In genomic region chrX:25737540-25737939, GRCh38 we compare ENCODE assay signal across 21 cellular contexts.
DNase-seq lines count a peak whose midpoint lies in the region; ATAC-seq, FAIRE-seq and TF ChIP-seq lines count a peak whose summit lies in the region.
"Had no signal": no experiment of that assay in that cellular context is flagged by ENCODE, and none has a peak within 500 bp of the region (broad histone marks: within the 10 kb centered on the region; RNA-seq: fewer than 3 reads in every experiment).

No MANE protein-coding gene starts in this region.

- H3K9me3 Mint-ChIP-seq in astrocyte (ENCODE audit: unreplicated experiment) = no peaks in the 10 kb centered on the region
- H3K9me3 Mint-ChIP-seq: CD8-positive, alpha-beta T cell had no signal

- H2AFZ ChIP-seq in astrocyte (ENCODE audit: low read depth, low read length) = no peak overlapping the region

- H3K27me3 ChIP-seq in astrocyte (ENCODE audit: insufficient read depth, low read length) (no peaks in the 10 kb centered on the region), pancreas (peaks cover 0 to 7% (median 0%) of the 10 kb centered on the region in 4 donors)
- H3K27me3 ChIP-seq: MG63 had no signal

- H3K79me2 ChIP-seq in astrocyte (ENCODE audit: insufficient read depth, low read length) = no peaks in the 10 kb centered on the region

- H3K36me3 ChIP-seq in astrocyte (ENCODE audit: insufficient read depth, low read length) (no peaks in the 10 kb centered on the region), pancreas (no peaks in the 10 kb centered on the region)
- H3K36me3 ChIP-seq: MG63 had no signal

- H3K36me3 Mint-ChIP-seq in astrocyte (ENCODE audit: low read depth, unreplicated experiment) = no peaks in the 10 kb centered on the region
- H3K36me3 Mint-ChIP-seq: CD8-positive, alpha-beta T cell had no signal

- no peak overlapping the region for H3K4me3 ChIP-seq in astrocyte (ENCODE audit: insufficient read depth, low read depth, low read length)
- no peak overlapping the region for H3K4me3 ChIP-seq in pancreas
- H3K4me3 ChIP-seq: A549, MG63, SK-N-MC had no signal

- TF ChIP-seq CTCF in astrocyte (IDR thresholded peaks at IDR 0.05; ENCODE audit: insufficient read depth, low read depth, low read length) = no peak
- TF ChIP-seq CTCF in pancreas (IDR thresholded peaks at IDR 0.05) = no peak

- no peaks in the 10 kb centered on the region for H3K27me3 Mint-ChIP-seq in astrocyte (ENCODE audit: low read depth, unreplicated experiment)
- H3K27me3 Mint-ChIP-seq: B cell had no signal

- H3K4me1 ChIP-seq in astrocyte (ENCODE audit: insufficient read depth, low read length) (no peaks in the 10 kb centered on the region), pancreas (no peaks in the 10 kb centered on the region)
- H3K4me1 ChIP-seq: A549 had no signal

- peak; percentile 82 for FAIRE-seq in astrocyte (lab: Jason Lieb, UNC)
- peak; percentile 85 for FAIRE-seq in pancreas (lab: Jason Lieb, UNC)
- FAIRE-seq: A549 had no signal

- no peak for DNase-seq in left ventricle myocardium superior
- no peak for DNase-seq in left cardiac atrium
- no peak for DNase-seq in astrocyte (ENCODE audit: low read depth)
- no peak for DNase-seq in pancreas
- DNase-seq in stimulated activated CD4-positive, alpha-beta T cell treated with anti-CD3 and anti-CD28 coated beads, Interleukin-4, amount 100 ng/mL, for 1 hour = no peak
- no peak for DNase-seq in NCI-H524 treated with DMSO at 0.1 percent for 48 hours (lab: John Stamatoyannopoulos, UW)
- no peak for DNase-seq in activated T-cell treated with anti-CD3 and anti-CD28 coated beads for 4 hours
- DNase-seq: CD8-positive, alpha-beta T cell; H7; KG1; MG63; NCI-H1105 treated with DMSO at 0.1 percent for 48 hours; NCI-H2029; NCI-H446; NCI-H526; RPMI8226; SHP77 treated with DMSO at 0.1 percent for 48 hours had no signal

- no peaks in the 10 kb centered on the region for H3K9me3 ChIP-seq in astrocyte (ENCODE audit: insufficient read depth, low read depth, low read length)
- H3K9me3 ChIP-seq in pancreas = no peaks in the 10 kb centered on the region
- H3K9me3 ChIP-seq: A549, MG63 had no signal

- no peak overlapping the region for H3K4me3 Mint-ChIP-seq in astrocyte (ENCODE audit: unreplicated experiment)
- H3K4me3 Mint-ChIP-seq: B cell; CD8-positive, alpha-beta T cell had no signal

- intact Hi-C loops in left ventricle myocardium superior (cut with micrococcal nuclease) (no loop called here), left cardiac atrium (cut with DNase I) (no loop called here), pancreas (cut with DNase I) (no loop called here)

- peak; percentile 77 for ATAC-seq in left ventricle myocardium superior
- no peak for ATAC-seq in left cardiac atrium
- no peak for ATAC-seq in pancreas
- ATAC-seq: A549; CD8-positive, alpha-beta T cell had no signal

- H3K4me2 ChIP-seq in astrocyte (ENCODE audit: low read length) = no peak overlapping the region
- H3K4me2 ChIP-seq: A549 had no signal

- H3K4me1 Mint-ChIP-seq in astrocyte (ENCODE audit: low read depth, unreplicated experiment) = no peaks in the 10 kb centered on the region
- H3K4me1 Mint-ChIP-seq: B cell had no signal

- no peak overlapping the region for H3K9ac ChIP-seq in astrocyte (ENCODE audit: low read length)

- H3K27ac Mint-ChIP-seq in astrocyte (ENCODE audit: unreplicated experiment) = no peak overlapping the region
- H3K27ac Mint-ChIP-seq: B cell; CD8-positive, alpha-beta T cell had no signal

- no peak overlapping the region for H3K27ac ChIP-seq in astrocyte (ENCODE audit: low read depth, low read length)
- H3K27ac ChIP-seq in pancreas = no peak overlapping the region
- H3K27ac ChIP-seq: A549, C4-2B, SK-N-MC had no signal

- no peaks in the 10 kb centered on the region for H4K20me1 ChIP-seq in astrocyte (ENCODE audit: insufficient read depth, low read length)
